In the genomic region with DNA sequence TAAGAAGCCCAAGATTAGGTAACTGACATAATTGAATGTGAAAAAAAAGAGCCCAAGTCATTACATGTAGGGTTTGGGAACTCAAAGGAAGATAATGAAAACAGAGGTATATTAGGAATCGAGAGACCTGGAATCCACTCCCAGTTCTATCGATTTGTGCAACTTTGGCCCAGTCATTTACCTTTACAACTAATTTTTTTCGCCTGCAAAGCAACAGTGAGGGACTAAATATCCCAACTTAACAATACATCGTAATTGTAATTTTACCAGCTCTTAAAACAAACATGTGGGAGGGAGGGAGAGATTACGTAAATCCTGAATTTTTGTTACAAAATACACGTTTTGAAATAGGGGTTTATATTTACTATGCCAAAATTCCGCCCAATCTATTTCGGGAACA, we compare ENCODE assay signal across 8 cellular contexts. TPM values are rescaled to one million over a fixed set of nuclear protein-coding genes. Genes with fewer than 3 reads are reported as not detected.
A peak's percentile ranks its signal among the peaks of the same experiment; 100 is the strongest.
DNase-seq lines count a peak whose midpoint lies in the region; ATAC-seq and TF ChIP-seq lines count a peak whose summit lies in the region.

No MANE protein-coding gene starts in this region.

- CTCF ChIA-PET in CD8-positive, alpha-beta memory T cell (lab: Charles Lee): no interaction called here

- TF ChIP-seq CTCF in osteocyte (IDR thresholded peaks at IDR 0.05): no peak
- no peak for TF ChIP-seq CTCF in foreskin keratinocyte (conservative IDR thresholded peaks at IDR 0.05)

- no peaks in the 10 kb centered on the region for H3K9me3 ChIP-seq in CD8-positive, alpha-beta memory T cell (ENCODE audit: low read length)
- H3K9me3 ChIP-seq in MG63: no peaks in the 10 kb centered on the region

- ATAC-seq in effector memory CD8-positive, alpha-beta T cell (replicated peaks): no peak
- ATAC-seq in foreskin keratinocyte (no peak), GM18873 (IDR thresholded peaks at IDR 0.05; ENCODE audit: low FRiP score, unreplicated experiment) (no peak)

- H3K27ac ChIP-seq in CD8-positive, alpha-beta memory T cell (ENCODE audit: low read depth, low read length): no peak overlapping the region
- no peak overlapping the region for H3K27ac ChIP-seq in foreskin keratinocyte

- no peak for DNase-seq in CD8-positive, alpha-beta memory T cell
- no peak for DNase-seq in MG63
- DNase-seq in effector memory CD8-positive, alpha-beta T cell: no peak
- no peak for DNase-seq in osteocyte (ENCODE audit: extremely low spot score, unreplicated experiment)
- no peak for DNase-seq in SW 1271 (lab: John Stamatoyannopoulos, UW)
- no peak for DNase-seq in foreskin keratinocyte
- no peak for DNase-seq in stimulated activated CD4-positive, alpha-beta T cell treated with anti-CD3 and anti-CD28 coated beads, Interleukin-2, amount 100 ng/mL, for 24 hours

- peaks cover 0 to 9% of the 10 kb centered on the region in 2 donors for H3K27me3 Mint-ChIP-seq in CD8-positive, alpha-beta memory T cell
- peaks cover 6 to 7% of the 10 kb centered on the region in 2 donors for H3K27me3 Mint-ChIP-seq in effector memory CD8-positive, alpha-beta T cell
- H3K27me3 Mint-ChIP-seq in osteocyte (ENCODE audit: unreplicated experiment): peaks cover 12% of the 10 kb centered on the region

- no peaks in the 10 kb centered on the region for H3K36me3 ChIP-seq in CD8-positive, alpha-beta memory T cell (ENCODE audit: insufficient read depth, low read length)
- no peaks in the 10 kb centered on the region for H3K36me3 ChIP-seq in MG63

- H3K27ac Mint-ChIP-seq in CD8-positive, alpha-beta memory T cell: peak overlapping the region in 5 of 8 donors; percentile 7 to 73 (median 27)
- peak overlapping the region in 1 of 2 donors; percentile 95 for H3K27ac Mint-ChIP-seq in effector memory CD8-positive, alpha-beta T cell
- H3K27ac Mint-ChIP-seq in osteocyte (ENCODE audit: unreplicated experiment): no peak overlapping the region

- peak overlapping the region; percentile 95 for H3K4me3 ChIP-seq in CD8-positive, alpha-beta memory T cell (ENCODE audit: low read length)
- peak overlapping the region; percentile 89 for H3K4me3 ChIP-seq in MG63

- peak overlapping the region; percentile 69 to 99 (median 99) for H3K4me3 Mint-ChIP-seq in CD8-positive, alpha-beta memory T cell
- peak overlapping the region; percentile 44 to 94 for H3K4me3 Mint-ChIP-seq in effector memory CD8-positive, alpha-beta T cell
- H3K4me3 Mint-ChIP-seq in osteocyte (ENCODE audit: unreplicated experiment): peak overlapping the region; percentile 70

- peaks cover 51 to 64% (median 61%) of the 10 kb centered on the region in 3 donors for H3K4me1 Mint-ChIP-seq in CD8-positive, alpha-beta memory T cell
- H3K4me1 Mint-ChIP-seq in effector memory CD8-positive, alpha-beta T cell (ENCODE audit: low read depth in 2 of 2): peaks cover 25 to 42% of the 10 kb centered on the region in 2 donors
- H3K4me1 Mint-ChIP-seq in osteocyte (ENCODE audit: unreplicated experiment): peaks cover 37% of the 10 kb centered on the region

- peaks cover 0 to 5% (median 0%) of the 10 kb centered on the region in 5 donors for H3K9me3 Mint-ChIP-seq in CD8-positive, alpha-beta memory T cell
- H3K9me3 Mint-ChIP-seq in effector memory CD8-positive, alpha-beta T cell: no peaks in the 10 kb centered on the region
- no peaks in the 10 kb centered on the region for H3K9me3 Mint-ChIP-seq in osteocyte (ENCODE audit: unreplicated experiment)

- H3K27me3 ChIP-seq in CD8-positive, alpha-beta memory T cell (ENCODE audit: insufficient read depth, low read length, poor library complexity, severe bottlenecking): no peaks in the 10 kb centered on the region
- peaks cover 6% of the 10 kb centered on the region; the same call in 1 of the 2 replicates for H3K27me3 ChIP-seq in MG63
- peaks cover 2% of the 10 kb centered on the region for H3K27me3 ChIP-seq in foreskin keratinocyte

- POLR2A ChIA-PET in CD8-positive, alpha-beta memory T cell (lab: Charles Lee): no interaction called here

- peaks cover 5 to 22% (median 16%) of the 10 kb centered on the region in 3 donors for H3K36me3 Mint-ChIP-seq in CD8-positive, alpha-beta memory T cell
- peaks cover 11% of the 10 kb centered on the region for H3K36me3 Mint-ChIP-seq in effector memory CD8-positive, alpha-beta T cell (ENCODE audit: insufficient read depth)
- peaks cover 6% of the 10 kb centered on the region for H3K36me3 Mint-ChIP-seq in osteocyte (ENCODE audit: unreplicated experiment)

- H3K4me1 ChIP-seq in CD8-positive, alpha-beta memory T cell (ENCODE audit: insufficient read depth, low read length): peaks cover 40% of the 10 kb centered on the region
- H3K4me1 ChIP-seq in foreskin keratinocyte: peaks cover 9% of the 10 kb centered on the region

RNA-seq across cellular contexts. Expression of a gene that starts 1.4 kb away (rescaled TPM):
- total RNA-seq in CD8-positive, alpha-beta memory T cell: 10 to 100 TPM; 23.4 to 24.4 TPM
- polyA plus RNA-seq in CD8-positive, alpha-beta memory T cell: 4.6 TPM
- 9.3 and 12.1 TPM in 2 replicates for total RNA-seq in MG63 (2014; rRNA removed; shearing (Covaris generic); ENCODE audit: low replicate concordance)
- total RNA-seq in osteocyte (27.3 and 28.5 TPM in 2 replicates), foreskin keratinocyte (23.8 and 28.8 TPM in 2 replicates)
- 15.1 and 17.1 TPM in 2 replicates for polyA plus RNA-seq in foreskin keratinocyte
